9 cellular contexts compared by ENCODE assay signal in the genomic region with DNA sequence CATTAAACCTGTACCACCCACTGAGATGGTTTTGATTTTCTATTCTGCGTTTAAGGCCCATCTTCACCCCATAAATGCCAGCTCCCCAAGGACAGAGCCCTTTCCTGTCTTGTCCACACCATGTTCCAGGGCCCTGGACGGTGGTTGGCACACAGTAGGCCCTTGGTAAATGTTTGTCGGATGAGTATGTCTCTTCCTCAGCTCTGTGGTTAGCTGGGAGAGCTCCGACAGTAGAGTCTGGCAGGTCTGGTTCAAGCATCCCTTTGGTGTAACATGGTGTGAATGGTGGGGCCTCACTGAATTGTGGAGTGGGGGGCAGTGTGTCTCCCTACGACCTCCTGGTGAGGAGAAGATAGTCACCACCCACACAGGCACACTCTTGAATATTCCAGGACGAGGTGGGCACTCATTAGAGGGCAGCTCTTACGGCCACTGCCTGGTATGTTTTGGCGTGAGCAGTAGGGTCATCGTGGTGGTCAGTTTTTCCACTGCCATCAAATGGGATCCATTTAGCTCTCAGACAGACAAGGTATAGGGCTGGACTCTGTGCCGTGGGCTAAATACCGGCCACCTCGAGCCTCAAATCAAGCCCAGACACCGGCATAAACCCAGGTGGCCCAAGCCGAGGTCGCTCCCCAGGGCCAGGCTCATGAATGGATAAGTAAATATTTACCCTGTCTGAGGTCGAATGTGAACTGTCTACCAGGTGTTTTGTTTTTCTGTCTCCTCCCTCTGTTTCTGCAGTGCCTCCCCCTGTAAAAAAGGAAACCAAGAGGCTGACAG.
DNase-seq lines count a peak whose midpoint lies in the region; ATAC-seq and TF ChIP-seq lines count a peak whose summit lies in the region.
"Had no signal": no experiment of that assay in that cellular context is flagged by ENCODE, and none has a peak within 500 bp of the region (broad histone marks: within the 10 kb centered on the region; RNA-seq: fewer than 3 reads in every experiment).

No MANE protein-coding gene starts in this region.

- BruUV-seq in OCI-LY7 (replicated peaks; lab: Mats Ljungman, UMichigan): no TSS peak

- CTCF ChIA-PET in activated naive CD4-positive, alpha-beta T cell treated with anti-CD3 and anti-CD28 coated beads, Interleukin-2, amount 10 ng/mL, durations not matched to agents 7 days and 5 days (lab: Charles Lee): interaction anchor here (3.3 kb wide), 1 partner anchor 10 kb away, joined by 13 read pairs; no protein-coding TSS in a partner anchor
- CTCF ChIA-PET in activated CD4-positive, alpha-beta memory T cell treated with anti-CD3 and anti-CD28 coated beads, Interleukin-2, amount 10 ng/mL, durations not matched to agents 7 days and 5 days (lab: Charles Lee): no interaction called here
- CTCF ChIA-PET in OCI-LY7 (lab: Charles Lee; ENCODE audit: unreplicated experiment): no interaction called here

- peak overlapping the region; percentile 56 to 82 for H3K27ac ChIP-seq in liver (ENCODE audit: low read depth in 1 of 2, low read length in 2 of 2)
- H3K27ac ChIP-seq in OCI-LY7 (ENCODE audit: low read depth, low read length, poor library complexity, severe bottlenecking): no peak overlapping the region

- peaks cover 10 to 32% (median 22%) of the 10 kb centered on the region in 4 donors for H3K4me1 ChIP-seq in liver (ENCODE audit: control insufficient read depth in 4 of 4, insufficient read depth in 4 of 4, low read length in 3 of 4)
- H3K4me1 ChIP-seq in OCI-LY7 (ENCODE audit: insufficient read depth, low read length, poor library complexity, severe bottlenecking): peaks cover 9% of the 10 kb centered on the region

- H3K4me3 Mint-ChIP-seq in activated naive CD4-positive, alpha-beta T cell treated with anti-CD3 and anti-CD28 coated beads, Interleukin-2, amount 10 ng/mL, durations not matched to agents 7 days and 5 days: no peak overlapping the region
- H3K4me3 Mint-ChIP-seq in activated CD4-positive, alpha-beta memory T cell treated with anti-CD3 and anti-CD28 coated beads, Interleukin-2, amount 10 ng/mL, durations not matched to agents 7 days and 5 days: no peak overlapping the region
- H3K4me3 Mint-ChIP-seq in type B pancreatic cell: peak overlapping the region; percentile 8
- H3K4me3 Mint-ChIP-seq: stimulated activated naive CD8-positive, alpha-beta T cell treated with anti-CD3 and anti-CD28 coated beads, Interleukin-15, Interleukin-2, amounts not matched to agents 100 ng/mL and 50 ng/mL, for 24 hours had no signal

- peak overlapping the region; percentile 52 for H3K27ac Mint-ChIP-seq in activated naive CD4-positive, alpha-beta T cell treated with anti-CD3 and anti-CD28 coated beads, Interleukin-2, amount 10 ng/mL, durations not matched to agents 7 days and 5 days
- H3K27ac Mint-ChIP-seq in activated CD4-positive, alpha-beta memory T cell treated with anti-CD3 and anti-CD28 coated beads, Interleukin-2, amount 10 ng/mL, durations not matched to agents 7 days and 5 days: peak overlapping the region; percentile 23
- H3K27ac Mint-ChIP-seq in type B pancreatic cell: peak overlapping the region; percentile 52
- H3K27ac Mint-ChIP-seq: stimulated activated naive CD8-positive, alpha-beta T cell treated with anti-CD3 and anti-CD28 coated beads, Interleukin-15, Interleukin-2, amounts not matched to agents 100 ng/mL and 50 ng/mL, for 24 hours had no signal

- H3K9me3 ChIP-seq in liver (ENCODE audit: control insufficient read depth in 4 of 4, low read length in 3 of 4) (no peaks in the 10 kb centered on the region), OCI-LY7 (ENCODE audit: low read length) (no peaks in the 10 kb centered on the region)

- H3K36me3 ChIP-seq in liver (ENCODE audit: control insufficient read depth in 4 of 4, insufficient read depth in 3 of 4, low read depth in 1 of 4, low read length in 3 of 4): no peaks in the 10 kb centered on the region
- H3K36me3 ChIP-seq in OCI-LY7 (ENCODE audit: insufficient read depth, low read length): peaks cover 8% of the 10 kb centered on the region; the same call in 1 of the 2 replicates

- TF ChIP-seq CTCF in liver (IDR thresholded peaks at IDR 0.05; ENCODE audit: low read depth, low read length, missing input control) (no peak), type B pancreatic cell (conservative IDR thresholded peaks at IDR 0.05) (no peak), OCI-LY7 (conservative IDR thresholded peaks at IDR 0.05; ENCODE audit: low read length) (no peak)

- H3K9me3 Mint-ChIP-seq in activated naive CD4-positive, alpha-beta T cell treated with anti-CD3 and anti-CD28 coated beads, Interleukin-2, amount 10 ng/mL, durations not matched to agents 7 days and 5 days: no peaks in the 10 kb centered on the region
- no peaks in the 10 kb centered on the region for H3K9me3 Mint-ChIP-seq in activated CD4-positive, alpha-beta memory T cell treated with anti-CD3 and anti-CD28 coated beads, Interleukin-2, amount 10 ng/mL, durations not matched to agents 7 days and 5 days
- no peaks in the 10 kb centered on the region for H3K9me3 Mint-ChIP-seq in type B pancreatic cell
- H3K9me3 Mint-ChIP-seq: stimulated activated naive CD8-positive, alpha-beta T cell treated with anti-CD3 and anti-CD28 coated beads, Interleukin-15, Interleukin-2, amounts not matched to agents 100 ng/mL and 50 ng/mL, for 24 hours had no signal

- peaks cover 34% of the 10 kb centered on the region for H3K36me3 Mint-ChIP-seq in activated naive CD4-positive, alpha-beta T cell treated with anti-CD3 and anti-CD28 coated beads, Interleukin-2, amount 10 ng/mL, durations not matched to agents 7 days and 5 days
- H3K36me3 Mint-ChIP-seq in activated CD4-positive, alpha-beta memory T cell treated with anti-CD3 and anti-CD28 coated beads, Interleukin-2, amount 10 ng/mL, durations not matched to agents 7 days and 5 days (ENCODE audit: low read depth): peaks cover 60% of the 10 kb centered on the region
- peaks cover 19% of the 10 kb centered on the region for H3K36me3 Mint-ChIP-seq in type B pancreatic cell

- no peak overlapping the region for H3K9ac ChIP-seq in liver (ENCODE audit: low read depth in 1 of 2, low read length in 2 of 2)

- no peak overlapping the region for H3K4me3 ChIP-seq in liver (ENCODE audit: low read depth in 1 of 3, low read length in 3 of 3)
- no peak overlapping the region for H3K4me3 ChIP-seq in OCI-LY7 (ENCODE audit: low read depth, low read length, poor library complexity, severe bottlenecking)

- peak; percentile 25 to 60 for TF ChIP-seq RAD21 in liver (IDR thresholded peaks at IDR 0.05)

- no peaks in the 10 kb centered on the region for H3K27me3 ChIP-seq in liver (ENCODE audit: control insufficient read depth in 4 of 4, insufficient read depth in 4 of 4, low read length in 3 of 4)

- peaks cover 15% of the 10 kb centered on the region; the same call in 1 of the 2 replicates for H3K79me2 ChIP-seq in OCI-LY7 (ENCODE audit: insufficient read depth, low read depth, low read length)

- POLR2A ChIA-PET in activated CD4-positive, alpha-beta memory T cell treated with anti-CD3 and anti-CD28 coated beads, Interleukin-2, amount 10 ng/mL, durations not matched to agents 7 days and 5 days (lab: Charles Lee): interaction anchor here (1.6 to 9.8 kb wide), 2 partner anchors 22 to 24 kb away, joined by 3 to 117 read pairs; no protein-coding TSS in a partner anchor
- POLR2A ChIA-PET in OCI-LY7 (lab: Charles Lee): no interaction called here

- no peaks in the 10 kb centered on the region for H3K9me2 ChIP-seq in OCI-LY7 (ENCODE audit: insufficient read depth, low read length)

- 63% methylated on average over 16 of the region's 16 CpGs for WGBS in liver

- DNase-seq in activated naive CD4-positive, alpha-beta T cell treated with anti-CD3 and anti-CD28 coated beads, Interleukin-2, amount 10 ng/mL, durations not matched to agents 7 days and 5 days: no peak
- DNase-seq in activated naive CD4-positive, alpha-beta T cell treated with anti-CD3 and anti-CD28 coated beads, Interleukin-2, amount 50 U/mL, for 16 hours: no peak
- DNase-seq in activated CD4-positive, alpha-beta memory T cell treated with anti-CD3 and anti-CD28 coated beads, Interleukin-2, amount 10 ng/mL, durations not matched to agents 7 days and 5 days: no peak
- DNase-seq in type B pancreatic cell (ENCODE audit: extremely low spot score, unreplicated experiment) (no peak), OCI-LY7 (ENCODE audit: low spot score) (no peak)

- H4K20me1 ChIP-seq in OCI-LY7 (ENCODE audit: insufficient read depth, low read length): no peaks in the 10 kb centered on the region

- peaks cover 83% of the 10 kb centered on the region for H3K4me1 Mint-ChIP-seq in activated naive CD4-positive, alpha-beta T cell treated with anti-CD3 and anti-CD28 coated beads, Interleukin-2, amount 10 ng/mL, durations not matched to agents 7 days and 5 days
- H3K4me1 Mint-ChIP-seq in activated CD4-positive, alpha-beta memory T cell treated with anti-CD3 and anti-CD28 coated beads, Interleukin-2, amount 10 ng/mL, durations not matched to agents 7 days and 5 days: peaks cover 91% of the 10 kb centered on the region
- H3K4me1 Mint-ChIP-seq in type B pancreatic cell (ENCODE audit: unreplicated experiment): peaks cover 54% of the 10 kb centered on the region

- no peak for ATAC-seq in GM21360 (IDR thresholded peaks at IDR 0.05; ENCODE audit: unreplicated experiment)
- ATAC-seq in HG02759 (IDR thresholded peaks at IDR 0.05; ENCODE audit: unreplicated experiment): no peak

- no peaks in the 10 kb centered on the region for H3K27me3 Mint-ChIP-seq in activated naive CD4-positive, alpha-beta T cell treated with anti-CD3 and anti-CD28 coated beads, Interleukin-2, amount 10 ng/mL, durations not matched to agents 7 days and 5 days
- no peaks in the 10 kb centered on the region for H3K27me3 Mint-ChIP-seq in activated CD4-positive, alpha-beta memory T cell treated with anti-CD3 and anti-CD28 coated beads, Interleukin-2, amount 10 ng/mL, durations not matched to agents 7 days and 5 days
- no peaks in the 10 kb centered on the region for H3K27me3 Mint-ChIP-seq in type B pancreatic cell
- H3K27me3 Mint-ChIP-seq: stimulated activated naive CD8-positive, alpha-beta T cell treated with anti-CD3 and anti-CD28 coated beads, Interleukin-15, Interleukin-2, amounts not matched to agents 100 ng/mL and 50 ng/mL, for 24 hours had no signal

- intact Hi-C loops in OCI-LY7 (cut with micrococcal nuclease; ENCODE audit: unreplicated experiment): no loop called here

- H3K4me2 ChIP-seq in OCI-LY7 (ENCODE audit: low read length): no peak overlapping the region

- no peak overlapping the region for H2AFZ ChIP-seq in OCI-LY7 (ENCODE audit: low read length)

TF ChIP-seq in liver, 16 proteins besides CTCF, POLR2A, EP300 and RAD21 (continues in another document):
- TF ChIP-seq YY1 (IDR thresholded peaks at IDR 0.05): no peak
- peak; percentile 83 for TF ChIP-seq FOXA2 (IDR thresholded peaks at IDR 0.05)
- TF ChIP-seq HNF4A (conservative IDR thresholded peaks at IDR 0.05): peak; percentile 68 to 82
- TF ChIP-seq HNF4G (IDR thresholded peaks at IDR 0.05): no peak
- no peak for TF ChIP-seq SP1 (IDR thresholded peaks at IDR 0.05)
- TF ChIP-seq JUND (IDR thresholded peaks at IDR 0.05): peak in 1 of 2 donors; percentile 49
- TF ChIP-seq FOXA1 (IDR thresholded peaks at IDR 0.05): peak; percentile 73
